ENCODE assay signal across 1 cellular context in genomic region chr1:58781541-58782307, GRCh38.
A peak's percentile ranks its signal among the peaks of the same experiment; 100 is the strongest.
TF ChIP-seq lines count a peak whose summit lies in the region.

No MANE protein-coding gene starts in this region.

TF ChIP-seq in H1, 55 proteins besides CTCF, POLR2A, EP300 and RAD21:
- TF ChIP-seq GTF2F1 (IDR thresholded peaks at IDR 0.05; ENCODE audit: borderline replicate concordance, low read depth, low read length) = no peak; the same call in 1 of the 2 replicates
- no peak for TF ChIP-seq NRF1 (IDR thresholded peaks at IDR 0.05; ENCODE audit: low read depth, low read length)
- no peak for TF ChIP-seq NANOG (IDR thresholded peaks at IDR 0.05; ENCODE audit: insufficient read depth, low read depth, low read length, poor library complexity, severe bottlenecking)
- TF ChIP-seq USF2 (IDR thresholded peaks at IDR 0.05; ENCODE audit: low read length) = no peak
- no peak; the same call in 1 of the 2 replicates for TF ChIP-seq KDM1A (IDR thresholded peaks at IDR 0.05; ENCODE audit: borderline replicate concordance, low read length)
- no peak for TF ChIP-seq PHF8 (conservative IDR thresholded peaks at IDR 0.05; ENCODE audit: low read depth, low read length)
- no peak for TF ChIP-seq SUZ12 (IDR thresholded peaks at IDR 0.05; ENCODE audit: low read length)
- no peak for TF ChIP-seq YY1 (IDR thresholded peaks at IDR 0.05; ENCODE audit: low read depth, low read length)
- no peak for TF ChIP-seq CHD1 (IDR thresholded peaks at IDR 0.05; ENCODE audit: low read depth, low read length)
- 0 out of 2 replicates have a peak, but pooled peaks have one; percentile 22 for TF ChIP-seq BACH1 (IDR thresholded peaks at IDR 0.05; ENCODE audit: low read length)
- TF ChIP-seq RNF2 (IDR thresholded peaks at IDR 0.05; ENCODE audit: borderline replicate concordance, low read depth, low read length, missing control alignments, poor library complexity, severe bottlenecking) = peak; percentile 43
- TF ChIP-seq POU5F1 (IDR thresholded peaks at IDR 0.05; ENCODE audit: low read depth, low read length) = no peak
- TF ChIP-seq HDAC2 (IDR thresholded peaks at IDR 0.05; ENCODE audit: borderline replicate concordance in 1 of 2, low read depth in 2 of 2, low read length in 2 of 2) = 0 out of 4 replicates have a peak, but pooled peaks of 1 of the 2 experiments have one; percentile 10
- no peak for TF ChIP-seq E2F6 (IDR thresholded peaks at IDR 0.05)
- no peak for TF ChIP-seq BCL11A (IDR thresholded peaks at IDR 0.05; ENCODE audit: low read depth in 2 of 2, low read length in 2 of 2)
- TF ChIP-seq ATF2 (IDR thresholded peaks at IDR 0.05; ENCODE audit: low read length) = no peak
- no peak for TF ChIP-seq CHD7 (IDR thresholded peaks at IDR 0.05; ENCODE audit: insufficient replicate concordance, low read length)
- TF ChIP-seq CTBP2 (IDR thresholded peaks at IDR 0.05; ENCODE audit: borderline replicate concordance, insufficient read depth, insufficient read length, low read length) = no peak
- no peak for TF ChIP-seq ATF3 (IDR thresholded peaks at IDR 0.05; ENCODE audit: insufficient read depth, low read depth, low read length)
- no peak for TF ChIP-seq CBX8 (IDR thresholded peaks at IDR 0.05; ENCODE audit: borderline replicate concordance, low read depth, low read length)
- no peak for TF ChIP-seq MAX (IDR thresholded peaks at IDR 0.05)
- no peak for TF ChIP-seq SIRT6 (IDR thresholded peaks at IDR 0.05; ENCODE audit: low read length)
- no peak for TF ChIP-seq ZNF274 (IDR thresholded peaks at IDR 0.05; ENCODE audit: borderline replicate concordance, extremely low read depth, low read length)
